Comparison of ENCODE assay signal across 20 cellular contexts in genomic region chr16:11989238-11990160, GRCh38. TPM values are rescaled to one million over a fixed set of nuclear protein-coding genes. Genes with fewer than 3 reads are reported as not detected.
A peak's percentile ranks its signal among the peaks of the same experiment; 100 is the strongest.
DNase-seq lines count a peak whose midpoint lies in the region; ATAC-seq, FAIRE-seq and TF ChIP-seq lines count a peak whose summit lies in the region.
"Had no signal": no experiment of that assay in that cellular context is flagged by ENCODE, and none has a peak within 500 bp of the region (broad histone marks: within the 10 kb centered on the region; RNA-seq: fewer than 3 reads in every experiment).

No MANE protein-coding gene starts in this region.

- no peaks in the 10 kb centered on the region for H3K36me3 Mint-ChIP-seq in nephron (ENCODE audit: low read depth)

- no peak for TF ChIP-seq CTCF in nephron (IDR thresholded peaks at IDR 0.05; ENCODE audit: unreplicated experiment in 3 of 3)
- no peak for TF ChIP-seq CTCF in smooth muscle cell (IDR thresholded peaks at IDR 0.05; ENCODE audit: borderline replicate concordance, insufficient read depth, poor library complexity, severe bottlenecking)

- no peaks in the 10 kb centered on the region for H3K9me3 Mint-ChIP-seq in nephron
- H3K9me3 Mint-ChIP-seq: activated T-helper 17 cell treated with anti-CD3 and anti-CD28 coated beads, Interleukin-2, amount 50 U/mL, for 72 hours had no signal

- H3K9me3 ChIP-seq in BLaER1 treated with 17β-estradiol and CSF1 and Interleukin-3, amounts not matched to agents 10 nM and 100 nM (replicated peaks in 1 of 11), result no peaks in the 10 kb centered on the region
- H3K9me3 ChIP-seq in smooth muscle cell (replicated peaks; ENCODE audit: low read depth), result no peaks in the 10 kb centered on the region

- H2AFZ ChIP-seq in smooth muscle cell (ENCODE audit: low read depth), result no peak overlapping the region
- H2AFZ ChIP-seq: parathyroid adenoma had no signal

- peak overlapping the region; percentile 97 to 99 (median 98) for H3K27ac Mint-ChIP-seq in nephron
- H3K27ac Mint-ChIP-seq: activated T-helper 17 cell treated with anti-CD3 and anti-CD28 coated beads, Interleukin-2, amount 50 U/mL, for 72 hours had no signal

- H3K4me3 Mint-ChIP-seq in nephron, result no peak overlapping the region
- H3K4me3 Mint-ChIP-seq: activated T-helper 17 cell treated with anti-CD3 and anti-CD28 coated beads, Interleukin-2, amount 50 U/mL, for 72 hours had no signal

- H3K27ac ChIP-seq in BLaER1 treated with 17β-estradiol and CSF1 and Interleukin-3, amounts not matched to agents 10 nM and 100 nM, result peak overlapping the region in 3 of 11 experiments; percentile 17 to 20 (median 18); a peak in 1 of 22 replicates
- H3K27ac ChIP-seq in caudate nucleus (ENCODE audit: low read depth, low read length) (peak overlapping the region; percentile 8), smooth muscle cell (ENCODE audit: low read depth) (no peak overlapping the region)
- H3K27ac ChIP-seq: parathyroid adenoma had no signal

- peak overlapping the region in 10 of 11 experiments; percentile 2 to 62 (median 42); a peak in 16 of 22 replicates for H3K4me2 ChIP-seq in BLaER1 treated with 17β-estradiol and CSF1 and Interleukin-3, amounts not matched to agents 10 nM and 100 nM
- H3K4me2 ChIP-seq in smooth muscle cell, result no peak overlapping the region

- no peaks in the 10 kb centered on the region for H3K27me3 Mint-ChIP-seq in nephron (ENCODE audit: low read depth)
- H3K27me3 Mint-ChIP-seq: activated T-helper 17 cell treated with anti-CD3 and anti-CD28 coated beads, Interleukin-2, amount 50 U/mL, for 72 hours had no signal

- H3K79me2 ChIP-seq in smooth muscle cell (ENCODE audit: low read depth), result peaks cover 2% of the 10 kb centered on the region

- DNase-seq in caudate nucleus (lab: John Stamatoyannopoulos, UW) (peak in 47 of 61 donors; percentile 6 to 76 (median 50)), AG08396 (ENCODE audit: low spot score) (no peak), smooth muscle cell (lab: John Stamatoyannopoulos, UW; ENCODE audit: unreplicated experiment) (no peak), GM12892 (ENCODE audit: insufficient read length) (no peak)
- DNase-seq in stimulated activated naive CD4-positive, alpha-beta T cell treated with Interleukin-2 at 50 U/mL for 16 hours (lab: John Stamatoyannopoulos, UW), result no peak
- DNase-seq: activated CD4-positive, alpha-beta T cell treated with anti-CD3 and anti-CD28 coated beads, Interleukin-2, amount 50 U/mL, for 1 hour; DMS153; effector CD4-positive, alpha-beta T cell; NCI-H2107; OCI-M1; stimulated activated CD4-positive, alpha-beta T cell treated with anti-CD3 and anti-CD28 coated beads, Interleukin-2, amount 100 ng/mL, for 24 hours; T-helper 1 cell had no signal

- H3K4me1 ChIP-seq in BLaER1 treated with 17β-estradiol and CSF1 and Interleukin-3, amounts not matched to agents 10 nM and 100 nM, result peaks cover 10 to 45% (median 30%) of the 10 kb centered on the region in 10 experiments
- peaks cover 10% of the 10 kb centered on the region for H3K4me1 ChIP-seq in smooth muscle cell (ENCODE audit: low read depth)

- no peaks in the 10 kb centered on the region for H3K27me3 ChIP-seq in BLaER1 treated with 17β-estradiol and CSF1 and Interleukin-3, amounts not matched to agents 10 nM and 100 nM
- no peaks in the 10 kb centered on the region for H3K27me3 ChIP-seq in smooth muscle cell (ENCODE audit: low read depth)

- peaks cover 0 to 3% (median 0%) of the 10 kb centered on the region in 11 experiments; a peak in 2 of 22 replicates for H3K36me3 ChIP-seq in BLaER1 treated with 17β-estradiol and CSF1 and Interleukin-3, amounts not matched to agents 10 nM and 100 nM
- no peaks in the 10 kb centered on the region for H3K36me3 ChIP-seq in smooth muscle cell (ENCODE audit: low read depth)

- peak; percentile 41 for ATAC-seq in HG02943 (IDR thresholded peaks at IDR 0.05; ENCODE audit: low read depth, unreplicated experiment)
- ATAC-seq: activated T-helper 17 cell treated with anti-CD3 and anti-CD28 coated beads, Interleukin-2, amount 50 U/mL, for 72 hours; left lobe of liver had no signal

- peaks cover 10% of the 10 kb centered on the region for H3K4me1 Mint-ChIP-seq in nephron

- H4K20me1 ChIP-seq in BLaER1 treated with 17β-estradiol and CSF1 and Interleukin-3, amounts not matched to agents 10 nM and 100 nM, result peaks cover 0 to 23% (median 0%) of the 10 kb centered on the region in 11 experiments; a peak in 2 of 22 replicates
- peaks cover 20% of the 10 kb centered on the region for H4K20me1 ChIP-seq in smooth muscle cell (ENCODE audit: low read depth)

- no peaks in the 10 kb centered on the region for H3F3A ChIP-seq in smooth muscle cell (ENCODE audit: low read depth)

- FAIRE-seq in GM12892 (lab: Jason Lieb, UNC), result no peak
- FAIRE-seq: frontal cortex had no signal

- 0 out of 22 replicates have a peak overlapping the region, but pooled peaks of 1 of the 11 experiments have one; percentile 9 for H3K9ac ChIP-seq in BLaER1 treated with 17β-estradiol and CSF1 and Interleukin-3, amounts not matched to agents 10 nM and 100 nM
- no peak overlapping the region for H3K9ac ChIP-seq in smooth muscle cell (ENCODE audit: low read depth)
- H3K9ac ChIP-seq: parathyroid adenoma had no signal

- H3K4me3 ChIP-seq in BLaER1 treated with 17β-estradiol and CSF1 and Interleukin-3, amounts not matched to agents 10 nM and 100 nM, result no peak overlapping the region
- H3K4me3 ChIP-seq in smooth muscle cell, result no peak overlapping the region

- no peak for TF ChIP-seq POLR2A in GM12892 (IDR thresholded peaks at IDR 0.05; ENCODE audit: low read depth, low read length)

- 78% methylated on average over 17 of the region's 17 CpGs for WGBS in smooth muscle cell (ENCODE audit: low lambda C conversion rate)

RNA-seq across cellular contexts. Expression of gene SNX29, which starts 13.0 kb away (rescaled TPM):
- total RNA-seq in smooth muscle cell, result 7.3 and 10.0 TPM in 2 replicates
- polyA plus RNA-seq in smooth muscle cell, result 9.4 and 22.1 TPM in 2 replicates
- 22.8 TPM for polyA plus RNA-seq in GM12892 (2012; ENCODE audit: missing spikeins)

RNA-seq across cellular contexts. Expression of gene TNFRSF17, which starts 24.5 kb away (rescaled TPM):
- total RNA-seq in smooth muscle cell, result not detected in 2 replicates
- not detected in 2 replicates for polyA plus RNA-seq in smooth muscle cell
- polyA plus RNA-seq in GM12892 (2012; ENCODE audit: missing spikeins), result 107 TPM
- total RNA-seq: activated T-helper 17 cell treated with anti-CD3 and anti-CD28 coated beads, Interleukin-2, amount 50 U/mL, for 72 hours had no signal
- polyA plus RNA-seq: AG04450 had no signal

RNA-seq across cellular contexts. Expression of gene NPIPB2, which starts 47.7 kb away (rescaled TPM):
- 10.6 and 12.2 TPM in 2 replicates for total RNA-seq in smooth muscle cell
- 3.8 and 8.4 TPM in 2 replicates for polyA plus RNA-seq in smooth muscle cell
- polyA plus RNA-seq in GM12892 (2012; ENCODE audit: missing spikeins), result 7.5 TPM

Comparison
In these comparisons a context has a peak if more than half of its experiments do, and no peak if none do; other contexts are left out.
1. DNase-seq: peak in caudate nucleus (47 of 61); none in stimulated activated naive CD4-positive, alpha-beta T cell treated with Interleukin-2 at 50 U/mL for 16 hours (single experiment), AG08396 (single experiment), smooth muscle cell (single experiment) and GM12892 (single experiment).